8 cellular contexts compared by ENCODE assay signal in the genomic region with DNA sequence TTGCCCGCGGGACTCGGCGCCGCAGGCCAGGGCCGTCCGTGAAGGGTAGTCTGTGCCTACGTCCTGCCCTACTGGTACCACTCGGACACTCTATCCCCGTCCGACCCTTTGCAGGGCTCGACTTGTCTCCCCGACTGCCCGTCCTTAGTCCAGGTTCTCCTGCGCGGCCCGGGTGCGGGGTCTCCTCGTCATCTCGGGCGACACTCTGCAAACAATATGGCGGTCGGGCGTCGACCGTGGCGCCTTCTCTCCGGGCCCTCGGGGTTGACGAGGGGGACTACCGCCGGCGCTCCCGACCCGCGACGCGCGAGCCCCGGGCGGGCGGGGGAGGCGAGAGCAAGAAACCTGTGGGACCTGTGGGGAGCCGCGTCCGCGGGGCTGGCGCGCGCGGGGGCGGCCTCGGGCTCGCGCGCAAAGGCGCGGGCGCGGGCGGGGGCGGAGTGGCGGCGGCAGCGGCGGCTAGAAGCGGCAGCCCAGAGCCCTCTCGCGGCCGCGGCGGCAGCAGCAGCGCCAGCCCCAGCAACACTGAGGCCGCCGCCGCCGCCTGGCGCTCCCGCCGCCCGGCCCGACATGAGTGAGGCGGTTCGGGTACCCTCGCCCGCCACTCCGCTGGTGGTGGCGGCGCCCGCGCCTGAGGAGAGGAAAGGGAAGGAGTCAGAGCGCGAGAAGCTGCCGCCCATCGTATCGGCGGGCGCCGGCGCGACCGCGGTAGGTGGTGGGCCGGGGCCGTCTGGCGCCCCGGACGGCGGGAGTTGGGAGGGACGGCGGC. TPM values are rescaled to one million over a fixed set of nuclear protein-coding genes. Genes with fewer than 3 reads are reported as not detected.
DNase-seq lines count a peak whose midpoint lies in the region; ATAC-seq and TF ChIP-seq lines count a peak whose summit lies in the region.

A gene with protein sequence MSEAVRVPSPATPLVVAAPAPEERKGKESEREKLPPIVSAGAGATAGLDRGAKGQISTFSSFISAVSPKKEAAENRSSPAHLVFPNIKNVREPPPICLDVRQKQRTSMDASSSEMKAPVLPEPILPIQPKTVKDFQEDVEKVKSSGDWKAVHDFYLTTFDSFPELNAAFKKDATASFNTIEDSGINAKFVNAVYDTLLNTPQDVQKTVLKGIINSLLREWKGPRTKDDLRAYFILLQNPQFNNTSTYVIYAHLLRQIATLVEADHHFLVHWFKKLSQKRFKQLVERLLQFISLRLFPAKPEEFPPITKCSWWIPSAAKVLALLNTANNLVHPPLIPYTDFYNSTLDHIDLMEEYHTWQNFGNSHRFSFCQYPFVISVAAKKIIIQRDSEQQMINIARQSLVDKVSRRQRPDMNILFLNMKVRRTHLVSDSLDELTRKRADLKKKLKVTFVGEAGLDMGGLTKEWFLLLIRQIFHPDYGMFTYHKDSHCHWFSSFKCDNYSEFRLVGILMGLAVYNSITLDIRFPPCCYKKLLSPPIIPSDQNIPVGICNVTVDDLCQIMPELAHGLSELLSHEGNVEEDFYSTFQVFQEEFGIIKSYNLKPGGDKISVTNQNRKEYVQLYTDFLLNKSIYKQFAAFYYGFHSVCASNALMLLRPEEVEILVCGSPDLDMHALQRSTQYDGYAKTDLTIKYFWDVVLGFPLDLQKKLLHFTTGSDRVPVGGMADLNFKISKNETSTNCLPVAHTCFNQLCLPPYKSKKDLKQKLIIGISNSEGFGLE (plus strand): TSS at position 476 of the 769 bp plus-strand sequence. CDS start 95 bp downstream, at position 571.

- CTCF ChIA-PET in activated CD4-positive, alpha-beta memory T cell treated with anti-CD3 and anti-CD28 coated beads, Interleukin-2, amount 10 ng/mL, durations not matched to agents 7 days and 5 days (lab: Charles Lee): interaction anchor here (0.7 to 1.8 kb wide), 3 partner anchors 11 to 538 kb away, joined by 3 to 11 read pairs (median 8); a partner anchor contains a TSS

- peak within 1 kb of the TSS; percentile 87 for H3K27ac Mint-ChIP-seq in activated CD4-positive, alpha-beta memory T cell treated with anti-CD3 and anti-CD28 coated beads, Interleukin-2, amount 10 ng/mL, durations not matched to agents 7 days and 5 days
- peak within 1 kb of the TSS; percentile 89 for H3K27ac Mint-ChIP-seq in memory B cell

- H3K4me1 ChIP-seq in ectodermal cell (ENCODE audit: control insufficient read depth, insufficient read depth, low read length): peaks cover 40% of the 10 kb centered on the region

- H3K27ac ChIP-seq in ectodermal cell (ENCODE audit: insufficient read depth, low read depth, low read length, poor library complexity, severe bottlenecking): peak within 1 kb of the TSS; percentile 89

- 0% methylated on average over 111 of the region's 111 CpGs for WGBS in ectodermal cell, 2 experiments

- H3K9me3 Mint-ChIP-seq in activated CD4-positive, alpha-beta memory T cell treated with anti-CD3 and anti-CD28 coated beads, Interleukin-2, amount 10 ng/mL, durations not matched to agents 7 days and 5 days: no peaks in the 10 kb centered on the region
- H3K9me3 Mint-ChIP-seq in memory B cell: no peaks in the 10 kb centered on the region

- POLR2A ChIA-PET in activated CD4-positive, alpha-beta memory T cell treated with anti-CD3 and anti-CD28 coated beads, Interleukin-2, amount 10 ng/mL, durations not matched to agents 7 days and 5 days (lab: Charles Lee): interaction anchor here (0.6 to 2.0 kb wide), 6 partner anchors 11 to 1709 kb away, joined by 3 to 5 read pairs (median 4); a partner anchor contains a TSS

- no peaks in the 10 kb centered on the region for H3K36me3 ChIP-seq in ectodermal cell (ENCODE audit: control insufficient read depth, insufficient read depth, low read length)

- H3K4me3 ChIP-seq in AG10803 (ENCODE audit: low read length) (peak within 1 kb of the TSS; percentile 82), ectodermal cell (ENCODE audit: insufficient read depth, low read depth, low read length) (peak within 1 kb of the TSS; percentile 50)

- H3K4me1 Mint-ChIP-seq in activated CD4-positive, alpha-beta memory T cell treated with anti-CD3 and anti-CD28 coated beads, Interleukin-2, amount 10 ng/mL, durations not matched to agents 7 days and 5 days: peaks cover 17% of the 10 kb centered on the region
- peaks cover 3% of the 10 kb centered on the region for H3K4me1 Mint-ChIP-seq in memory B cell

- peak; percentile 7; the same call in 1 of the 2 replicates for TF ChIP-seq CTCF in AG10803 (conservative IDR thresholded peaks at IDR 0.05; ENCODE audit: low read length)

- H3K27me3 ChIP-seq in ectodermal cell (ENCODE audit: control insufficient read depth, insufficient read depth, low read length, poor library complexity, severe bottlenecking): no peaks in the 10 kb centered on the region

- H3K36me3 Mint-ChIP-seq in activated CD4-positive, alpha-beta memory T cell treated with anti-CD3 and anti-CD28 coated beads, Interleukin-2, amount 10 ng/mL, durations not matched to agents 7 days and 5 days (ENCODE audit: low read depth): no peaks in the 10 kb centered on the region
- no peaks in the 10 kb centered on the region for H3K36me3 Mint-ChIP-seq in memory B cell

- H3K4me3 Mint-ChIP-seq in activated CD4-positive, alpha-beta memory T cell treated with anti-CD3 and anti-CD28 coated beads, Interleukin-2, amount 10 ng/mL, durations not matched to agents 7 days and 5 days: peak within 1 kb of the TSS; percentile 81
- peak within 1 kb of the TSS; percentile 89 for H3K4me3 Mint-ChIP-seq in memory B cell

- peak; percentile 83 for ATAC-seq in GM18861 (IDR thresholded peaks at IDR 0.05; ENCODE audit: unreplicated experiment)
- ATAC-seq in HG03066 (IDR thresholded peaks at IDR 0.05; ENCODE audit: low read depth, unreplicated experiment): peak; percentile 82
- ATAC-seq in memory B cell (ENCODE audit: low read depth): peak; percentile 83

- peak; percentile 80 for DNase-seq in AG10803 (ENCODE audit: low read depth)
- DNase-seq in NCI-H446 (lab: John Stamatoyannopoulos, UW): peak; percentile 53 to 73
- peak; percentile 80 for DNase-seq in activated CD4-positive, alpha-beta memory T cell treated with anti-CD3 and anti-CD28 coated beads, Interleukin-2, amount 10 ng/mL, durations not matched to agents 7 days and 5 days
- DNase-seq in memory B cell (ENCODE audit: low spot score in 2 of 2): peak; percentile 81 to 82
- DNase-seq in stimulated activated CD8-positive, alpha-beta memory T cell treated with anti-CD3 and anti-CD28 coated beads, Interleukin-12 subunit alpha, Interleukin-12 subunit beta, amount 100 ng/mL, for 1 hour (ENCODE audit: low read depth): peak; percentile 69

- peaks cover 15% of the 10 kb centered on the region for H3K27me3 Mint-ChIP-seq in activated CD4-positive, alpha-beta memory T cell treated with anti-CD3 and anti-CD28 coated beads, Interleukin-2, amount 10 ng/mL, durations not matched to agents 7 days and 5 days
- H3K27me3 Mint-ChIP-seq in memory B cell: no peaks in the 10 kb centered on the region

- H3K9me3 ChIP-seq in ectodermal cell (ENCODE audit: control insufficient read depth, low read length): no peaks in the 10 kb centered on the region

RNA-seq across cellular contexts. Expression of the gene that starts here (rescaled TPM):
- total RNA-seq in activated CD4-positive, alpha-beta memory T cell treated with anti-CD3 and anti-CD28 coated beads, Interleukin-2, amount 10 ng/mL, durations not matched to agents 7 days and 5 days: 1 to 10 TPM; 2.6 to 2.9 TPM
- polyA plus RNA-seq in ectodermal cell (2013, experiment 1 of 4): 28.5 TPM
- polyA plus RNA-seq in ectodermal cell (2013, experiment 2 of 4): 27.3 TPM
- polyA plus RNA-seq in ectodermal cell (2013, experiment 3 of 4): 27.1 TPM
- polyA plus RNA-seq in ectodermal cell (2013, experiment 4 of 4): 25.2 TPM

Comparison
In these comparisons a context has a peak if more than half of its experiments do, and no peak if none do; other contexts are left out.
1. Peak in every context shown above with its lines: DNase-seq, ATAC-seq, H3K4me3 ChIP-seq and H3K27ac ChIP-seq.